Comparison of ENCODE assay signal across 8 cellular contexts in genomic region chr16:57479422-57480126, GRCh38. TPM values are rescaled to one million over a fixed set of nuclear protein-coding genes. Genes with fewer than 3 reads are reported as not detected.
DNase-seq lines count a peak whose midpoint lies in the region; ATAC-seq and TF ChIP-seq lines count a peak whose summit lies in the region.

No MANE protein-coding gene starts in this region.

- peak overlapping the region; percentile 64 for H3K9ac ChIP-seq in neuronal stem cell (ENCODE audit: low read depth, low read length, poor library complexity)

- ATAC-seq in GM18858 (IDR thresholded peaks at IDR 0.05; ENCODE audit: unreplicated experiment) = no peak
- no peak for ATAC-seq in stimulated activated naive CD8-positive, alpha-beta T cell treated with anti-CD3 and anti-CD28 coated beads, Interleukin-15, amount 100 ng/mL, for 72 hours

- peak overlapping the region; percentile 87 for H2AK5ac ChIP-seq in neuronal stem cell (ENCODE audit: low read depth, low read length)

- no peaks in the 10 kb centered on the region for H3K9me3 ChIP-seq in neuronal stem cell (replicated peaks in 1 of 2; ENCODE audit: control insufficient read depth in 2 of 2, insufficient read depth in 1 of 2, low read depth in 1 of 2, low read length in 2 of 2)

- peaks cover 13% of the 10 kb centered on the region for H3K79me1 ChIP-seq in neuronal stem cell (ENCODE audit: low read depth, low read length)

- H3K4me3 ChIP-seq in foreskin fibroblast (ENCODE audit: low read depth in 1 of 2, low read length in 2 of 2) = peak overlapping the region; percentile 61 to 62
- peak overlapping the region; percentile 46 to 62 for H3K4me3 ChIP-seq in neuronal stem cell (ENCODE audit: low read length in 2 of 2)

- WGBS in neuronal stem cell (ENCODE audit: extremely low coverage in 2 of 2, insufficient read length in 2 of 2, insufficient replicate concordance in 1 of 2), 2 donors = no CpG with 5 or more reads among the region's 24 CpGs

- H3K18ac ChIP-seq in neuronal stem cell (ENCODE audit: low read length) = peak overlapping the region; percentile 93

- CTCF ChIA-PET in activated naive CD4-positive, alpha-beta T cell treated with anti-CD3 and anti-CD28 coated beads, Interleukin-2, amount 10 ng/mL, durations not matched to agents 7 days and 5 days (lab: Charles Lee) = interaction anchor here (2.4 kb wide), 1 partner anchor 40 kb away, joined by 14 read pairs; no protein-coding TSS in a partner anchor

- peak overlapping the region; percentile 87 for H2AFZ ChIP-seq in neuronal stem cell (ENCODE audit: low read length)

- H3K23ac ChIP-seq in neuronal stem cell (ENCODE audit: low read depth, low read length, poor library complexity) = no peak overlapping the region

- H3K4ac ChIP-seq in neuronal stem cell (ENCODE audit: low read length) = no peak overlapping the region

- peak overlapping the region; percentile 66 for H3K4me2 ChIP-seq in neuronal stem cell (ENCODE audit: insufficient read depth, low read length, poor library complexity, severe bottlenecking)

- TF ChIP-seq CTCF in foreskin fibroblast (IDR thresholded peaks at IDR 0.05; ENCODE audit: low read depth, low read length) = no peak

- H3K9me3 Mint-ChIP-seq in stimulated activated naive CD8-positive, alpha-beta T cell treated with anti-CD3 and anti-CD28 coated beads, Interleukin-15, amount 100 ng/mL, for 72 hours = no peaks in the 10 kb centered on the region
- H3K9me3 Mint-ChIP-seq in activated naive CD4-positive, alpha-beta T cell treated with anti-CD3 and anti-CD28 coated beads, Interleukin-2, amount 10 ng/mL, durations not matched to agents 7 days and 5 days = no peaks in the 10 kb centered on the region

- H3K27ac Mint-ChIP-seq in stimulated activated naive CD8-positive, alpha-beta T cell treated with anti-CD3 and anti-CD28 coated beads, Interleukin-15, amount 100 ng/mL, for 72 hours = peak overlapping the region in 1 of 2 donors; percentile 72
- no peak overlapping the region for H3K27ac Mint-ChIP-seq in activated naive CD4-positive, alpha-beta T cell treated with anti-CD3 and anti-CD28 coated beads, Interleukin-2, amount 10 ng/mL, durations not matched to agents 7 days and 5 days

- no peaks in the 10 kb centered on the region for H3K36me3 Mint-ChIP-seq in activated naive CD4-positive, alpha-beta T cell treated with anti-CD3 and anti-CD28 coated beads, Interleukin-2, amount 10 ng/mL, durations not matched to agents 7 days and 5 days

- H3K14ac ChIP-seq in neuronal stem cell (ENCODE audit: low read length) = no peak overlapping the region

- H3K4me3 Mint-ChIP-seq in stimulated activated naive CD8-positive, alpha-beta T cell treated with anti-CD3 and anti-CD28 coated beads, Interleukin-15, amount 100 ng/mL, for 72 hours = no peak overlapping the region
- H3K4me3 Mint-ChIP-seq in activated naive CD4-positive, alpha-beta T cell treated with anti-CD3 and anti-CD28 coated beads, Interleukin-2, amount 10 ng/mL, durations not matched to agents 7 days and 5 days = no peak overlapping the region

- no peak overlapping the region for H2BK5ac ChIP-seq in neuronal stem cell (ENCODE audit: low read length)

- H3K36me3 ChIP-seq in neuronal stem cell (replicated peaks in 1 of 2; ENCODE audit: control insufficient read depth in 2 of 2, insufficient read depth in 2 of 2, low read length in 2 of 2) = peaks cover 0 to 2% of the 10 kb centered on the region in 2 donors

- DNase-seq in ELF-1 (ENCODE audit: low read depth, low spot score) (peak; percentile 81), foreskin fibroblast (peak; percentile 63 to 85), neuronal stem cell (ENCODE audit: low spot score) (no peak), NK-92 (lab: John Stamatoyannopoulos, UW; ENCODE audit: unreplicated experiment) (no peak)
- no peak for DNase-seq in stimulated activated naive CD8-positive, alpha-beta T cell treated with anti-CD3 and anti-CD28 coated beads, Interleukin-15, amount 100 ng/mL, for 72 hours
- DNase-seq in activated naive CD4-positive, alpha-beta T cell treated with anti-CD3 and anti-CD28 coated beads, Interleukin-2, amount 10 ng/mL, durations not matched to agents 7 days and 5 days = no peak

- H3K27me3 Mint-ChIP-seq in stimulated activated naive CD8-positive, alpha-beta T cell treated with anti-CD3 and anti-CD28 coated beads, Interleukin-15, amount 100 ng/mL, for 72 hours = no peaks in the 10 kb centered on the region
- peaks cover 28% of the 10 kb centered on the region for H3K27me3 Mint-ChIP-seq in activated naive CD4-positive, alpha-beta T cell treated with anti-CD3 and anti-CD28 coated beads, Interleukin-2, amount 10 ng/mL, durations not matched to agents 7 days and 5 days

- no peak overlapping the region for H4K8ac ChIP-seq in neuronal stem cell (ENCODE audit: low read depth, low read length)

- H2BK15ac ChIP-seq in neuronal stem cell (ENCODE audit: low read length) = peak overlapping the region; percentile 100

- peaks cover 34% of the 10 kb centered on the region for H3K4me1 Mint-ChIP-seq in stimulated activated naive CD8-positive, alpha-beta T cell treated with anti-CD3 and anti-CD28 coated beads, Interleukin-15, amount 100 ng/mL, for 72 hours
- peaks cover 20% of the 10 kb centered on the region for H3K4me1 Mint-ChIP-seq in activated naive CD4-positive, alpha-beta T cell treated with anti-CD3 and anti-CD28 coated beads, Interleukin-2, amount 10 ng/mL, durations not matched to agents 7 days and 5 days

- H3K4me1 ChIP-seq in neuronal stem cell (ENCODE audit: control insufficient read depth in 2 of 2, insufficient read depth in 1 of 2, low read depth in 1 of 2, low read length in 2 of 2) = peaks cover 33 to 35% of the 10 kb centered on the region in 2 donors

- peak overlapping the region; percentile 14 for H2BK12ac ChIP-seq in neuronal stem cell (ENCODE audit: low read length)

- peaks cover 0 to 14% (median 0%) of the 10 kb centered on the region in 3 experiments for H3K27me3 ChIP-seq in neuronal stem cell (ENCODE audit: control insufficient read depth in 3 of 3, insufficient read depth in 3 of 3, low read depth in 1 of 3, low read length in 3 of 3)

- no peak overlapping the region for H2BK120ac ChIP-seq in neuronal stem cell (ENCODE audit: low read depth, low read length)

- H3K27ac ChIP-seq in neuronal stem cell (replicated peaks; ENCODE audit: low read length) = peak overlapping the region; percentile 8

- H4K91ac ChIP-seq in neuronal stem cell (ENCODE audit: low read depth, low read length, poor library complexity) = no peak overlapping the region

TF ChIP-seq in PFSK-1, 5 proteins besides CTCF, POLR2A, EP300 and RAD21:
- TF ChIP-seq SIN3A (IDR thresholded peaks at IDR 0.05; ENCODE audit: borderline replicate concordance, insufficient read depth, low read length) = peak; percentile 82; the same call in 1 of the 2 replicates
- TF ChIP-seq TAF1 (IDR thresholded peaks at IDR 0.05; ENCODE audit: borderline replicate concordance, insufficient read depth, low read length) = peak; percentile 61; the same call in 1 of the 2 replicates
- TF ChIP-seq POLR2AphosphoS5 (IDR thresholded peaks at IDR 0.05; ENCODE audit: low read depth, low read length) = no peak; the same call in 1 of the 2 replicates
- TF ChIP-seq REST (IDR thresholded peaks at IDR 0.05; ENCODE audit: insufficient read depth in 1 of 2, low read depth in 2 of 2, low read length in 2 of 2) = peak in 1 of 2 experiments; percentile 36; a peak in 1 of 4 replicates

RNA-seq across cellular contexts. Expression of gene DOK4, which starts 6.7 kb away (rescaled TPM):
- polyA plus RNA-seq in PFSK-1 (2012; ENCODE audit: insufficient read length, low read depth) = 28.9 TPM
- polyA plus RNA-seq in neuronal stem cell (2013, experiment 1 of 2) = 17.3 TPM
- 15.7 TPM for polyA plus RNA-seq in neuronal stem cell (2013, experiment 2 of 2)

RNA-seq across cellular contexts. Expression of gene POLR2C, which starts 17.1 kb away (rescaled TPM):
- 105 TPM for polyA plus RNA-seq in PFSK-1 (2012; ENCODE audit: insufficient read length, low read depth)
- polyA plus RNA-seq in neuronal stem cell (2013, experiment 1 of 2) = 50.6 TPM
- polyA plus RNA-seq in neuronal stem cell (2013, experiment 2 of 2) = 49.2 TPM

RNA-seq across cellular contexts. Expression of gene COQ9, which starts 32.3 kb away (rescaled TPM):
- polyA plus RNA-seq in PFSK-1 (2012; ENCODE audit: insufficient read length, low read depth) = 61.0 TPM
- polyA plus RNA-seq in neuronal stem cell (2013, experiment 1 of 2) = 14.7 TPM
- polyA plus RNA-seq in neuronal stem cell (2013, experiment 2 of 2) = 14.9 TPM

RNA-seq across cellular contexts. Expression of gene CIAPIN1, which starts 32.4 kb away (rescaled TPM):
- 43.3 TPM for polyA plus RNA-seq in PFSK-1 (2012; ENCODE audit: insufficient read length, low read depth)
- polyA plus RNA-seq in neuronal stem cell (2013, experiment 1 of 2) = 48.4 TPM
- 48.9 TPM for polyA plus RNA-seq in neuronal stem cell (2013, experiment 2 of 2)

RNA-seq across cellular contexts. Expression of gene CCDC102A, which starts 56.8 kb away (rescaled TPM):
- polyA plus RNA-seq in PFSK-1 (2012; ENCODE audit: insufficient read length, low read depth) = 11.2 TPM
- polyA plus RNA-seq in neuronal stem cell (2013, experiment 1 of 2) = 6.4 TPM
- 6.3 TPM for polyA plus RNA-seq in neuronal stem cell (2013, experiment 2 of 2)

Comparison
In these comparisons a context has a peak if more than half of its experiments do, and no peak if none do; other contexts are left out.
1. DNase-seq: peak in ELF-1 (single experiment) and foreskin fibroblast (2 of 2); none in neuronal stem cell (single experiment), NK-92 (single experiment), stimulated activated naive CD8-positive, alpha-beta T cell treated with anti-CD3 and anti-CD28 coated beads, Interleukin-15, amount 100 ng/mL, for 72 hours (0 of 2) and activated naive CD4-positive, alpha-beta T cell treated with anti-CD3 and anti-CD28 coated beads, Interleukin-2, amount 10 ng/mL, durations not matched to agents 7 days and 5 days (single experiment).